In the genomic region with DNA sequence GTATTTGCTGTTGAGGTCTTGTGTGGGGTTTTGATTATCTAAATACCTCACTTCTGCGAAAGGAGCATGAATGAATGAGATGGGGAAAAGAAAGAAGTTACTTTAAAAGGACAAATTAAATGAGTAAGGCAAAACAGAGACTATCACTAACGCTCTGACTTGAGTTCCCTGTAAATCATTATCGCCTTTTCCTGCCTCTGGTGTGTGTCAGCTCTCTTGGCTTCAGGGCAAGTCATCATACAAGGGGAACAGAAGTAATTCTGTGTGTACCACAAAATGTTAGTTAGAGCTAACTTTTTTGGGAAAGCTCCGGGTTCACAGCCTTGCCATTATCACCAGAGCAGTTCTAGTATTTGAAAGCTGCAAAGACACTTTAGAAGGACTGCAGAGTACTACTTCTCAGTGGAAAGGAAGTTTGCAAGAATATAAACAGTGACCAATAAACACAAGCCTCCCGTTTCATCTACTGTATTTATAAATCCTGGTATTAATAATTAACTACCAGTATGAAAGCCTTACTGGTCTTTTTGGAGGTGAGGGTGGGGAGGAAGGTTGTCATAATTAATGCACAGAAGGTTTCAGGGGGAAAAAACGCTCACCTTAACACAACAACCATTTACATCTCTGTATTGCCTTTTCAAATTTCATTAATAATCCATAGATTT, we compare ENCODE assay signal across 12 cellular contexts. TPM values are rescaled to one million over a fixed set of nuclear protein-coding genes. Genes with fewer than 3 reads are reported as not detected.
DNase-seq lines count a peak whose midpoint lies in the region; ATAC-seq lines count a peak whose summit lies in the region.
"Had no signal": no experiment of that assay in that cellular context is flagged by ENCODE, and none has a peak within 500 bp of the region (broad histone marks: within the 10 kb centered on the region; RNA-seq: fewer than 3 reads in every experiment).

No MANE protein-coding gene starts in this region.

- peaks cover 2% of the 10 kb centered on the region for H3K36me3 Mint-ChIP-seq in T-helper 17 cell (ENCODE audit: low read depth)

- H3K27ac ChIP-seq in ACC112 (ENCODE audit: low read depth, low read length), result no peak overlapping the region

- peaks cover 13% of the 10 kb centered on the region for H3K4me1 Mint-ChIP-seq in T-helper 17 cell

- H3K4me3 ChIP-seq in ACC112 (ENCODE audit: low read depth, low read length) (peak overlapping the region; percentile 98), iPS-11a (ENCODE audit: low read depth, low read length) (peak overlapping the region; percentile 68)

- peak overlapping the region; percentile 99 for H3K27ac Mint-ChIP-seq in T-helper 17 cell

- DNase-seq in T-helper 17 cell (no peak), NCI-H345 (lab: John Stamatoyannopoulos, UW) (no peak), SHP77 treated with DMSO at 0.1 percent for 48 hours (lab: John Stamatoyannopoulos, UW) (no peak), NCI-H187 (lab: John Stamatoyannopoulos, UW) (no peak)
- DNase-seq: cortex of kidney; DMS79; NCI-H2171 treated with DMSO at 0.1 percent for 48 hours; stimulated activated CD4-positive, alpha-beta T cell treated with anti-CD3 and anti-CD28 coated beads, Interleukin-4, amount 100 ng/mL, for 1 hour had no signal

- no peaks in the 10 kb centered on the region for H3K27me3 Mint-ChIP-seq in T-helper 17 cell

- no peaks in the 10 kb centered on the region for H3K27me3 ChIP-seq in ACC112 (ENCODE audit: insufficient read depth, low read length)

- H3K36me3 ChIP-seq in ACC112 (ENCODE audit: insufficient read depth, low read length), result no peaks in the 10 kb centered on the region

- H3K79me2 ChIP-seq in ACC112 (ENCODE audit: control insufficient read depth, insufficient read depth, low read length, unreplicated experiment), result peaks cover 32% of the 10 kb centered on the region

- H3K4me3 Mint-ChIP-seq in T-helper 17 cell, result peak overlapping the region; percentile 98

- peak overlapping the region; percentile 98 for H2AFZ ChIP-seq in ACC112 (ENCODE audit: low read length, unreplicated experiment)

- ATAC-seq in GM19467 (IDR thresholded peaks at IDR 0.05; ENCODE audit: unreplicated experiment) (peak; percentile 34), T-helper 17 cell (no peak), HG02610 (IDR thresholded peaks at IDR 0.05; ENCODE audit: unreplicated experiment) (no peak)

- no peaks in the 10 kb centered on the region for H3K9me3 ChIP-seq in T-helper 17 cell (ENCODE audit: control insufficient read depth, low read length, poor library complexity, severe bottlenecking)

- H3K4me1 ChIP-seq in ACC112 (ENCODE audit: control insufficient read depth, insufficient read depth, low read length, unreplicated experiment), result peaks cover 15% of the 10 kb centered on the region

RNA-seq across cellular contexts. Expression of a gene that starts 1.2 kb away (rescaled TPM):
- 1 to 10 TPM; 2.5 to 3.9 TPM for total RNA-seq in T-helper 17 cell

RNA-seq across cellular contexts. Expression of a gene that starts 1.5 kb away (rescaled TPM):
- total RNA-seq in T-helper 17 cell, result 1 to 10 TPM; 7.8 to 9.8 TPM

RNA-seq across cellular contexts. Expression of a gene that starts 31.4 kb away (rescaled TPM):
- 1 to 10 TPM; 5.3 to 6.0 TPM for total RNA-seq in T-helper 17 cell

RNA-seq across cellular contexts. Expression of a gene that starts 42.1 kb away (rescaled TPM):
- total RNA-seq in T-helper 17 cell, result 10 to 100 TPM; 38.3 to 56.0 TPM
